In the genomic region with DNA sequence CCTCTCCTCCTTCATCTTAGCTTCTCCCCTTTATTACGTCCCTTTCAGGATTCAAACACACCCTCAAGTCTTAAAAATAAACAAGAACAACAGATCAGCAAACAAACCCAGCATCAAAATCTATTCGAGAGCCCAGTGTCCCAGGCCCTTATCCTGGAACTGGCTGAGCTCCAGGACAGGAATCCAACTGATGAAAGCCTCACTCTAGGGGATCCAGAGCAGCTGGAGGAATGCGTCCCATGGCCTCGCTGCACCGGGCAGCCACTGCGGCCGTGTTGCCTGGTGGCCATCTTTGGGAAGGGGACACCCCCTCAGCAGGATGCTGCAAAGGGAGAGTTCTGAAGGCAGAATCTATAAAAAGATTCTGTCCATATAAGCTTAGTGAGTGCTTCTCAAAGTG, we compare ENCODE assay signal across 28 cellular contexts.
"Had no signal": no experiment of that assay in that cellular context is flagged by ENCODE, and none has a peak within 500 bp of the region (broad histone marks: within the 10 kb centered on the region; RNA-seq: fewer than 3 reads in every experiment).

No MANE protein-coding gene starts in this region.

- H3K27me3 Mint-ChIP-seq: activated naive CD8-positive, alpha-beta T cell treated with anti-CD3 and anti-CD28 coated beads, Interleukin-2, amount 10 ng/mL, durations not matched to agents 7 days and 5 days; stimulated activated naive CD8-positive, alpha-beta T cell treated with anti-CD3 and anti-CD28 coated beads, Interleukin-15, amount 100 ng/mL, for 72 hours had no signal

- FAIRE-seq: small intestine had no signal

- H3K4me1 ChIP-seq: esophagus squamous epithelium, lower lobe of right lung, parathyroid adenoma, right lobe of liver, uterus had no signal

- H3K36me3 Mint-ChIP-seq: activated naive CD8-positive, alpha-beta T cell treated with anti-CD3 and anti-CD28 coated beads, Interleukin-2, amount 10 ng/mL, durations not matched to agents 7 days and 5 days; brain; stimulated activated effector memory CD8-positive, alpha-beta T cell treated with anti-CD3 and anti-CD28 coated beads, Interleukin-12 subunit alpha, Interleukin-12 subunit beta, amount 100 ng/mL, for 72 hours had no signal

- H3K4me3 Mint-ChIP-seq: activated B cell treated with CpG ODN at 0.5 μM for 24 hours; activated naive CD4-positive, alpha-beta T cell treated with anti-CD3 and anti-CD28 coated beads for 36 hours; activated naive CD8-positive, alpha-beta T cell treated with anti-CD3 and anti-CD28 coated beads, Interleukin-2, amount 10 ng/mL, durations not matched to agents 7 days and 5 days; activated T-cell treated with anti-CD3 and anti-CD28 coated beads, Interleukin-2, amount 50 U/mL, for 72 hours; brain; central memory CD8-positive, alpha-beta T cell; naive B cell; stimulated activated effector memory CD8-positive, alpha-beta T cell treated with anti-CD3 and anti-CD28 coated beads, Interleukin-12 subunit alpha, Interleukin-12 subunit beta, amount 100 ng/mL, for 72 hours; stimulated activated naive CD8-positive, alpha-beta T cell treated with anti-CD3 and anti-CD28 coated beads, Interleukin-15, amount 100 ng/mL, for 72 hours; T-helper 17 cell had no signal

- ATAC-seq: activated T-cell treated with anti-CD3 and anti-CD28 coated beads, Interleukin-2, amount 50 U/mL, for 72 hours; left colon; lower lobe of right lung; mucosa of descending colon; right lobe of liver; stimulated activated effector memory CD8-positive, alpha-beta T cell treated with anti-CD3 and anti-CD28 coated beads, Interleukin-12 subunit alpha, Interleukin-12 subunit beta, amount 100 ng/mL, for 72 hours; stimulated activated naive CD8-positive, alpha-beta T cell treated with anti-CD3 and anti-CD28 coated beads, Interleukin-15, amount 100 ng/mL, for 72 hours; T-helper 17 cell had no signal

- H3K36me3 ChIP-seq: esophagus squamous epithelium, heart left ventricle, lower lobe of right lung, right lobe of liver, tibial nerve, uterus had no signal

- DNase-seq: activated B cell treated with CpG ODN at 0.5 μM for 24 hours; activated CD4-positive, alpha-beta T cell treated with anti-CD3 and anti-CD28 coated beads for 4 hours; activated CD4-positive, alpha-beta T cell treated with anti-CD3 and anti-CD28 coated beads, Interleukin-2, amount 50 U/mL, for 48 hours; activated effector memory CD4-positive, alpha-beta T cell treated with Interleukin-2 at 50 U/mL for 16 hours; activated naive CD4-positive, alpha-beta T cell treated with anti-CD3 and anti-CD28 coated beads for 36 hours; activated naive CD8-positive, alpha-beta T cell treated with anti-CD3 and anti-CD28 coated beads, Interleukin-2, amount 10 ng/mL, durations not matched to agents 7 days and 5 days; activated T-cell treated with anti-CD3 and anti-CD28 coated beads, Interleukin-2, amount 50 U/mL, for 72 hours; esophagus squamous epithelium; islet precursor cell; left colon; lower lobe of right lung; mesendoderm; mucosa of descending colon; naive B cell; nucleus accumbens; right lobe of liver; small intestine; stimulated activated CD4-positive, alpha-beta T cell treated with anti-CD3 and anti-CD28 coated beads, Interleukin-2, amount 100 ng/mL, for 24 hours; stimulated activated naive CD8-positive, alpha-beta T cell treated with anti-CD3 and anti-CD28 coated beads, Interleukin-15, amount 100 ng/mL, for 72 hours; T-helper 17 cell; uterus had no signal

- H3K27ac Mint-ChIP-seq: activated B cell treated with CpG ODN at 0.5 μM for 24 hours; activated naive CD4-positive, alpha-beta T cell treated with anti-CD3 and anti-CD28 coated beads for 36 hours; activated naive CD8-positive, alpha-beta T cell treated with anti-CD3 and anti-CD28 coated beads, Interleukin-2, amount 10 ng/mL, durations not matched to agents 7 days and 5 days; activated T-cell treated with anti-CD3 and anti-CD28 coated beads, Interleukin-2, amount 50 U/mL, for 72 hours; brain; stimulated activated effector memory CD8-positive, alpha-beta T cell treated with anti-CD3 and anti-CD28 coated beads, Interleukin-12 subunit alpha, Interleukin-12 subunit beta, amount 100 ng/mL, for 72 hours; stimulated activated naive CD8-positive, alpha-beta T cell treated with anti-CD3 and anti-CD28 coated beads, Interleukin-15, amount 100 ng/mL, for 72 hours; T-helper 17 cell had no signal

- H3K9me3 Mint-ChIP-seq: activated naive CD4-positive, alpha-beta T cell treated with anti-CD3 and anti-CD28 coated beads for 36 hours; central memory CD8-positive, alpha-beta T cell; stimulated activated effector memory CD8-positive, alpha-beta T cell treated with anti-CD3 and anti-CD28 coated beads, Interleukin-12 subunit alpha, Interleukin-12 subunit beta, amount 100 ng/mL, for 72 hours; stimulated activated naive CD8-positive, alpha-beta T cell treated with anti-CD3 and anti-CD28 coated beads, Interleukin-15, amount 100 ng/mL, for 72 hours had no signal

- H3K4me3 ChIP-seq: coronary artery, esophagus squamous epithelium, heart left ventricle, lower lobe of right lung, mucosa of descending colon, right lobe of liver, tibial nerve, uterus had no signal

- H2AFZ ChIP-seq: parathyroid adenoma had no signal

- H3K9ac ChIP-seq: parathyroid adenoma had no signal

- H3K4me1 Mint-ChIP-seq: activated B cell treated with CpG ODN at 0.5 μM for 24 hours; activated naive CD8-positive, alpha-beta T cell treated with anti-CD3 and anti-CD28 coated beads, Interleukin-2, amount 10 ng/mL, durations not matched to agents 7 days and 5 days; central memory CD8-positive, alpha-beta T cell; naive B cell; stimulated activated effector memory CD8-positive, alpha-beta T cell treated with anti-CD3 and anti-CD28 coated beads, Interleukin-12 subunit alpha, Interleukin-12 subunit beta, amount 100 ng/mL, for 72 hours; stimulated activated naive CD8-positive, alpha-beta T cell treated with anti-CD3 and anti-CD28 coated beads, Interleukin-15, amount 100 ng/mL, for 72 hours had no signal

- H3K9me3 ChIP-seq: esophagus squamous epithelium, heart left ventricle, lower lobe of right lung, mucosa of descending colon, right lobe of liver, uterus had no signal

- H3K79me2 ChIP-seq: parathyroid adenoma had no signal

- H3K27me3 ChIP-seq: esophagus squamous epithelium, heart left ventricle, right lobe of liver, tibial nerve, uterus had no signal

- H3K27ac ChIP-seq: coronary artery, esophagus squamous epithelium, heart left ventricle, lower lobe of right lung, parathyroid adenoma, right lobe of liver, tibial nerve, uterus had no signal
